ENCODE assay signal across 1 cellular context in the genomic region with DNA sequence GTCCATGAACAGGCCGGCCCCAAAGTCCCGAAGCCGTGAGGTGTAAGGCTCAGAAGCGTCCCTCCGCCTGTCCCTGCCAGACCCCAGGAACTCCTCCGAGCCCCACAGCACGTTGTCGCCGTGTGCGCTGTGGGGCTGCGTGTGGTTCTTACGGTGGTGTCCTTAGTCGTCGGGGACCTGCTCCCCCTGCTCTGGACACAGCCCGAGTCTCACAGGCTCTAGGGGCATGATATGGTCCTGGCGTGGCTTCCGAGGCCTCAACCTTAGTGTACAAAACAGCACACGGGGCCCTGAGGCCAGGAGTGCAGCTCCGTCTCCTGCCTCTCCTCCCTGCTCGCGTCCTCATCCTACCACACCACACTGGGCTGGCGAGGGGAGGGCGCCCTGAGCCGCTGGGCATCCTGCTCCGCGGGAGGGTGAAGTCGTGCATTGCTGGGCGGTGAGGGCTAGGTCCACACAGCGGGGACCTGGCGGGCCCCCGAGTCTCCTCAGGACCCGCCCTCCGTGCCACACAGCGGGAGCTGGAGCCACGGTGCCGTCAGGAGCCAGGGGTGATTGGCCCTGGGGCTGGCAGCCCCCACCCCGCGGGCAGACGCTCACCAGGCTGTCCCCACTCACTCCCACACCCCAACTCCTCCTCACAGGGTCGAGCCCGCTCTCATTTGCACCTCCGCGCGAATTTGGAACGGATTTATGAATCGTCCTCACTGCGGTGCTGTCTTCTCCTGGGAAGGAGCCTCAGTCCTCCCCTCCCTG.
A peak's percentile ranks its signal among the peaks of the same experiment; 100 is the strongest.
TF ChIP-seq lines count a peak whose summit lies in the region.

No MANE protein-coding gene starts in this region.

TF ChIP-seq in HepG2, 621 proteins besides CTCF, POLR2A, EP300 and RAD21 (continued from another document and continues in another):
- TF ChIP-seq, protein P1, sequence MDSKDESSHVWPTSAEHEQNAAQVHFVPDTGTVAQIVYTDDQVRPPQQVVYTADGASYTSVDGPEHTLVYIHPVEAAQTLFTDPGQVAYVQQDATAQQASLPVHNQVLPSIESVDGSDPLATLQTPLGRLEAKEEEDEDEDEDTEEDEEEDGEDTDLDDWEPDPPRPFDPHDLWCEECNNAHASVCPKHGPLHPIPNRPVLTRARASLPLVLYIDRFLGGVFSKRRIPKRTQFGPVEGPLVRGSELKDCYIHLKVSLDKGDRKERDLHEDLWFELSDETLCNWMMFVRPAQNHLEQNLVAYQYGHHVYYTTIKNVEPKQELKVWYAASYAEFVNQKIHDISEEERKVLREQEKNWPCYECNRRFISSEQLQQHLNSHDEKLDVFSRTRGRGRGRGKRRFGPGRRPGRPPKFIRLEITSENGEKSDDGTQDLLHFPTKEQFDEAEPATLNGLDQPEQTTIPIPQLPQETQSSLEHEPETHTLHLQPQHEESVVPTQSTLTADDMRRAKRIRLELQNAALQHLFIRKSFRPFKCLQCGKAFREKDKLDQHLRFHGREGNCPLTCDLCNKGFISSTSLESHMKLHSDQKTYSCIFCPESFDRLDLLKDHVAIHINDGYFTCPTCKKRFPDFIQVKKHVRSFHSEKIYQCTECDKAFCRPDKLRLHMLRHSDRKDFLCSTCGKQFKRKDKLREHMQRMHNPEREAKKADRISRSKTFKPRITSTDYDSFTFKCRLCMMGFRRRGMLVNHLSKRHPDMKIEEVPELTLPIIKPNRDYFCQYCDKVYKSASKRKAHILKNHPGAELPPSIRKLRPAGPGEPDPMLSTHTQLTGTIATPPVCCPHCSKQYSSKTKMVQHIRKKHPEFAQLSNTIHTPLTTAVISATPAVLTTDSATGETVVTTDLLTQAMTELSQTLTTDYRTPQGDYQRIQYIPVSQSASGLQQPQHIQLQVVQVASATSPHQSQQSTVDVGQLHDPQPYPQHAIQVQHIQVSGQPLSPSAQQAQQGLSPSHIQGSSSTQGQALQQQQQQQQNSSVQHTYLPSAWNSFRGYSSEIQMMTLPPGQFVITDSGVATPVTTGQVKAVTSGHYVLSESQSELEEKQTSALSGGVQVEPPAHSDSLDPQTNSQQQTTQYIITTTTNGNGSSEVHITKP (CRISPR knock-in tag; IDR thresholded peaks at IDR 0.05; ENCODE audit: low read depth) = 0 out of 2 replicates have a peak, but pooled peaks have one; percentile 50
- 0 out of 2 replicates have a peak, but pooled peaks have one; percentile 20 for TF ChIP-seq ZNF333 (CRISPR knock-in tag; IDR thresholded peaks at IDR 0.05; ENCODE audit: borderline replicate concordance)
- no peak for TF ChIP-seq ZSCAN30 (CRISPR knock-in tag; IDR thresholded peaks at IDR 0.05)
- TF ChIP-seq ZNF605 (CRISPR knock-in tag; IDR thresholded peaks at IDR 0.05) = peak; percentile 41; the same call in 1 of the 2 replicates
- TF ChIP-seq MED13 (CRISPR knock-in tag; IDR thresholded peaks at IDR 0.05) = no peak
- TF ChIP-seq TAF15 (IDR thresholded peaks at IDR 0.05; ENCODE audit: low read depth, low read length, poor library complexity, severe bottlenecking) = peak; percentile 14
- TF ChIP-seq ZNF563 (CRISPR knock-in tag; IDR thresholded peaks at IDR 0.05) = 0 out of 2 replicates have a peak, but pooled peaks have one; percentile 25
- TF ChIP-seq ZNF263 (CRISPR knock-in tag; IDR thresholded peaks at IDR 0.05) = peak; percentile 10; the same call in 1 of the 2 replicates
- 0 out of 2 replicates have a peak, but pooled peaks have one; percentile 24 for TF ChIP-seq TRIM24 (CRISPR knock-in tag; IDR thresholded peaks at IDR 0.05)
- 0 out of 2 replicates have a peak, but pooled peaks have one; percentile 17 for TF ChIP-seq SP4 (CRISPR knock-in tag; IDR thresholded peaks at IDR 0.05)
- TF ChIP-seq, protein P2, sequence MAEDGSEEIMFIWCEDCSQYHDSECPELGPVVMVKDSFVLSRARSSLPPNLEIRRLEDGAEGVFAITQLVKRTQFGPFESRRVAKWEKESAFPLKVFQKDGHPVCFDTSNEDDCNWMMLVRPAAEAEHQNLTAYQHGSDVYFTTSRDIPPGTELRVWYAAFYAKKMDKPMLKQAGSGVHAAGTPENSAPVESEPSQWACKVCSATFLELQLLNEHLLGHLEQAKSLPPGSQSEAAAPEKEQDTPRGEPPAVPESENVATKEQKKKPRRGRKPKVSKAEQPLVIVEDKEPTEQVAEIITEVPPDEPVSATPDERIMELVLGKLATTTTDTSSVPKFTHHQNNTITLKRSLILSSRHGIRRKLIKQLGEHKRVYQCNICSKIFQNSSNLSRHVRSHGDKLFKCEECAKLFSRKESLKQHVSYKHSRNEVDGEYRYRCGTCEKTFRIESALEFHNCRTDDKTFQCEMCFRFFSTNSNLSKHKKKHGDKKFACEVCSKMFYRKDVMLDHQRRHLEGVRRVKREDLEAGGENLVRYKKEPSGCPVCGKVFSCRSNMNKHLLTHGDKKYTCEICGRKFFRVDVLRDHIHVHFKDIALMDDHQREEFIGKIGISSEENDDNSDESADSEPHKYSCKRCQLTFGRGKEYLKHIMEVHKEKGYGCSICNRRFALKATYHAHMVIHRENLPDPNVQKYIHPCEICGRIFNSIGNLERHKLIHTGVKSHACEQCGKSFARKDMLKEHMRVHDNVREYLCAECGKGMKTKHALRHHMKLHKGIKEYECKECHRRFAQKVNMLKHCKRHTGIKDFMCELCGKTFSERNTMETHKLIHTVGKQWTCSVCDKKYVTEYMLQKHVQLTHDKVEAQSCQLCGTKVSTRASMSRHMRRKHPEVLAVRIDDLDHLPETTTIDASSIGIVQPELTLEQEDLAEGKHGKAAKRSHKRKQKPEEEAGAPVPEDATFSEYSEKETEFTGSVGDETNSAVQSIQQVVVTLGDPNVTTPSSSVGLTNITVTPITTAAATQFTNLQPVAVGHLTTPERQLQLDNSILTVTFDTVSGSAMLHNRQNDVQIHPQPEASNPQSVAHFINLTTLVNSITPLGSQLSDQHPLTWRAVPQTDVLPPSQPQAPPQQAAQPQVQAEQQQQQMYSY (CRISPR knock-in tag; IDR thresholded peaks at IDR 0.05) = no peak
- no peak for TF ChIP-seq SP1 (IDR thresholded peaks at IDR 0.05)
- TF ChIP-seq SP1 (CRISPR knock-in tag; IDR thresholded peaks at IDR 0.05) = no peak
- TF ChIP-seq NFKB2 (CRISPR knock-in tag; IDR thresholded peaks at IDR 0.05; ENCODE audit: borderline replicate concordance) = 0 out of 2 replicates have a peak, but pooled peaks have one; percentile 3
- no peak for TF ChIP-seq ZNF496 (CRISPR knock-in tag; IDR thresholded peaks at IDR 0.05; ENCODE audit: insufficient replicate concordance)
- TF ChIP-seq, protein P3, sequence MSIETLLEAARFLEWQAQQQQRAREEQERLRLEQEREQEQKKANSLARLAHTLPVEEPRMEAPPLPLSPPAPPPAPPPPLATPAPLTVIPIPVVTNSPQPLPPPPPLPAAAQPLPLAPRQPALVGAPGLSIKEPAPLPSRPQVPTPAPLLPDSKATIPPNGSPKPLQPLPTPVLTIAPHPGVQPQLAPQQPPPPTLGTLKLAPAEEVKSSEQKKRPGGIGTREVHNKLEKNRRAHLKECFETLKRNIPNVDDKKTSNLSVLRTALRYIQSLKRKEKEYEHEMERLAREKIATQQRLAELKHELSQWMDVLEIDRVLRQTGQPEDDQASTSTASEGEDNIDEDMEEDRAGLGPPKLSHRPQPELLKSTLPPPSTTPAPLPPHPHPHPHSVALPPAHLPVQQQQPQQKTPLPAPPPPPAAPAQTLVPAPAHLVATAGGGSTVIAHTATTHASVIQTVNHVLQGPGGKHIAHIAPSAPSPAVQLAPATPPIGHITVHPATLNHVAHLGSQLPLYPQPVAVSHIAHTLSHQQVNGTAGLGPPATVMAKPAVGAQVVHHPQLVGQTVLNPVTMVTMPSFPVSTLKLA (IDR thresholded peaks at IDR 0.05) = no peak
- no peak for TF ChIP-seq SATB2 (CRISPR knock-in tag; IDR thresholded peaks at IDR 0.05)
- TF ChIP-seq ATAD3A (CRISPR knock-in tag; IDR thresholded peaks at IDR 0.05) = 0 out of 2 replicates have a peak, but pooled peaks have one; percentile 14
- 0 out of 2 replicates have a peak, but pooled peaks have one; percentile 33 for TF ChIP-seq ZNF343 (CRISPR knock-in tag; IDR thresholded peaks at IDR 0.05)
- TF ChIP-seq PPARG (CRISPR knock-in tag; conservative IDR thresholded peaks at IDR 0.05) = no peak
- no peak for TF ChIP-seq ZNF577 (CRISPR knock-in tag; IDR thresholded peaks at IDR 0.05; ENCODE audit: borderline replicate concordance, low read depth)
- peak; percentile 56; the same call in 1 of the 2 replicates for TF ChIP-seq ZNF607 (CRISPR knock-in tag; IDR thresholded peaks at IDR 0.05; ENCODE audit: borderline replicate concordance)
- peak; percentile 50; the same call in 1 of the 2 replicates for TF ChIP-seq KDM2A (CRISPR knock-in tag; IDR thresholded peaks at IDR 0.05; ENCODE audit: borderline replicate concordance, low read depth)
- TF ChIP-seq HNRNPL (IDR thresholded peaks at IDR 0.05; ENCODE audit: low read depth, low read length) = peak; percentile 81; the same call in 1 of the 2 replicates
- TF ChIP-seq ZC3H4 (CRISPR knock-in tag; IDR thresholded peaks at IDR 0.05; ENCODE audit: borderline replicate concordance) = peak; percentile 65
- TF ChIP-seq, protein P4, sequence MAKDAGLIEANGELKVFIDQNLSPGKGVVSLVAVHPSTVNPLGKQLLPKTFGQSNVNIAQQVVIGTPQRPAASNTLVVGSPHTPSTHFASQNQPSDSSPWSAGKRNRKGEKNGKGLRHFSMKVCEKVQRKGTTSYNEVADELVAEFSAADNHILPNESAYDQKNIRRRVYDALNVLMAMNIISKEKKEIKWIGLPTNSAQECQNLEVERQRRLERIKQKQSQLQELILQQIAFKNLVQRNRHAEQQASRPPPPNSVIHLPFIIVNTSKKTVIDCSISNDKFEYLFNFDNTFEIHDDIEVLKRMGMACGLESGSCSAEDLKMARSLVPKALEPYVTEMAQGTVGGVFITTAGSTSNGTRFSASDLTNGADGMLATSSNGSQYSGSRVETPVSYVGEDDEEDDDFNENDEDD (CRISPR knock-in tag; IDR thresholded peaks at IDR 0.05; ENCODE audit: borderline replicate concordance) = 0 out of 2 replicates have a peak, but pooled peaks have one; percentile 5
- 0 out of 2 replicates have a peak, but pooled peaks have one; percentile 20 for TF ChIP-seq ZNF761 (CRISPR knock-in tag; conservative IDR thresholded peaks at IDR 0.05)
- 0 out of 2 replicates have a peak, but pooled peaks have one; percentile 44 for TF ChIP-seq ZNF44 (CRISPR knock-in tag; IDR thresholded peaks at IDR 0.05)
- 0 out of 2 replicates have a peak, but pooled peaks have one; percentile 49 for TF ChIP-seq HDAC2 (CRISPR knock-in tag; IDR thresholded peaks at IDR 0.05)
- TF ChIP-seq, protein P5, sequence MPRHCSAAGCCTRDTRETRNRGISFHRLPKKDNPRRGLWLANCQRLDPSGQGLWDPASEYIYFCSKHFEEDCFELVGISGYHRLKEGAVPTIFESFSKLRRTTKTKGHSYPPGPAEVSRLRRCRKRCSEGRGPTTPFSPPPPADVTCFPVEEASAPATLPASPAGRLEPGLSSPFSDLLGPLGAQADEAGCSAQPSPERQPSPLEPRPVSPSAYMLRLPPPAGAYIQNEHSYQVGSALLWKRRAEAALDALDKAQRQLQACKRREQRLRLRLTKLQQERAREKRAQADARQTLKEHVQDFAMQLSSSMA (CRISPR knock-in tag; IDR thresholded peaks at IDR 0.05) = peak; percentile 85
- no peak for TF ChIP-seq ZSCAN31 (CRISPR knock-in tag; IDR thresholded peaks at IDR 0.05; ENCODE audit: low read depth)
- no peak for TF ChIP-seq DR1 (CRISPR knock-in tag; IDR thresholded peaks at IDR 0.05)
- TF ChIP-seq ZFYVE20 (CRISPR knock-in tag; IDR thresholded peaks at IDR 0.05; ENCODE audit: borderline replicate concordance, low read depth) = no peak
- TF ChIP-seq ZNF747 (CRISPR knock-in tag; IDR thresholded peaks at IDR 0.05; ENCODE audit: borderline replicate concordance) = no peak
- TF ChIP-seq ZNF205 (CRISPR knock-in tag; IDR thresholded peaks at IDR 0.05) = peak; percentile 48; the same call in 1 of the 2 replicates
- TF ChIP-seq, protein P6, sequence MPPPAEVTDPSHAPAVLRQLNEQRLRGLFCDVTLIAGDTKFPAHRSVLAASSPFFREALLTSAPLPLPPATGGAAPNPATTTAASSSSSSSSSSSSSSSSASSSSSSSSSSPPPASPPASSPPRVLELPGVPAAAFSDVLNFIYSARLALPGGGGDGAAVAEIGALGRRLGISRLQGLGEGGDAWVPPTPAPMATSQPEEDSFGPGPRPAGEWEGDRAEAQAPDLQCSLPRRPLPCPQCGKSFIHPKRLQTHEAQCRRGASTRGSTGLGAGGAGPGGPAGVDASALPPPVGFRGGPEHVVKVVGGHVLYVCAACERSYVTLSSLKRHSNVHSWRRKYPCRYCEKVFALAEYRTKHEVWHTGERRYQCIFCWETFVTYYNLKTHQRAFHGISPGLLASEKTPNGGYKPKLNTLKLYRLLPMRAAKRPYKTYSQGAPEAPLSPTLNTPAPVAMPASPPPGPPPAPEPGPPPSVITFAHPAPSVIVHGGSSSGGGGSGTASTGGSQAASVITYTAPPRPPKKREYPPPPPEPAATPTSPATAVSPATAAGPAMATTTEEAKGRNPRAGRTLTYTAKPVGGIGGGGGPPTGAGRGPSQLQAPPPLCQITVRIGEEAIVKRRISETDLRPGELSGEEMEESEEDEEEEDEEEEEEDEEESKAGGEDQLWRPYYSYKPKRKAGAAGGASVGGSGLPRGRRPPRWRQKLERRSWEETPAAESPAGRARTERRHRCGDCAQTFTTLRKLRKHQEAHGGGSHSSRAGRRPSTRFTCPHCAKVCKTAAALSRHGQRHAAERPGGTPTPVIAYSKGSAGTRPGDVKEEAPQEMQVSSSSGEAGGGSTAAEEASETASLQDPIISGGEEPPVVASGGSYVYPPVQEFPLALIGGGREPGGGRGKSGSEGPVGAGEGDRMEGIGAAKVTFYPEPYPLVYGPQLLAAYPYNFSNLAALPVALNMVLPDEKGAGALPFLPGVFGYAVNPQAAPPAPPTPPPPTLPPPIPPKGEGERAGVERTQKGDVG (CRISPR knock-in tag; IDR thresholded peaks at IDR 0.05; ENCODE audit: borderline replicate concordance) = peak; percentile 32; the same call in 1 of the 2 replicates
- TF ChIP-seq ZNF501 (CRISPR knock-in tag; IDR thresholded peaks at IDR 0.05) = peak; percentile 60
- TF ChIP-seq BRD4 (CRISPR knock-in tag; IDR thresholded peaks at IDR 0.05) = no peak; the same call in 1 of the 2 replicates
- no peak for TF ChIP-seq ZNF589 (CRISPR knock-in tag; conservative IDR thresholded peaks at IDR 0.05)
- TF ChIP-seq, protein P7, sequence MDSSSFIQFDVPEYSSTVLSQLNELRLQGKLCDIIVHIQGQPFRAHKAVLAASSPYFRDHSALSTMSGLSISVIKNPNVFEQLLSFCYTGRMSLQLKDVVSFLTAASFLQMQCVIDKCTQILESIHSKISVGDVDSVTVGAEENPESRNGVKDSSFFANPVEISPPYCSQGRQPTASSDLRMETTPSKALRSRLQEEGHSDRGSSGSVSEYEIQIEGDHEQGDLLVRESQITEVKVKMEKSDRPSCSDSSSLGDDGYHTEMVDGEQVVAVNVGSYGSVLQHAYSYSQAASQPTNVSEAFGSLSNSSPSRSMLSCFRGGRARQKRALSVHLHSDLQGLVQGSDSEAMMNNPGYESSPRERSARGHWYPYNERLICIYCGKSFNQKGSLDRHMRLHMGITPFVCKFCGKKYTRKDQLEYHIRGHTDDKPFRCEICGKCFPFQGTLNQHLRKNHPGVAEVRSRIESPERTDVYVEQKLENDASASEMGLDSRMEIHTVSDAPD (CRISPR knock-in tag; IDR thresholded peaks at IDR 0.05) = 0 out of 2 replicates have a peak, but pooled peaks have one; percentile 11
- peak; percentile 92; the same call in 1 of the 2 replicates for TF ChIP-seq ZNF468 (CRISPR knock-in tag; IDR thresholded peaks at IDR 0.05)
- peak; percentile 47; the same call in 1 of the 2 replicates for TF ChIP-seq GATAD2A (CRISPR knock-in tag; IDR thresholded peaks at IDR 0.05)
- TF ChIP-seq TOPORS (CRISPR knock-in tag; IDR thresholded peaks at IDR 0.05) = no peak
- TF ChIP-seq ZNF572 (CRISPR knock-in tag; IDR thresholded peaks at IDR 0.05) = 0 out of 2 replicates have a peak, but pooled peaks have one; percentile 48
- 0 out of 2 replicates have a peak, but pooled peaks have one; percentile 37 for TF ChIP-seq IRF2 (CRISPR knock-in tag; IDR thresholded peaks at IDR 0.05)
